8 cellular contexts compared by ENCODE assay signal in the genomic region with DNA sequence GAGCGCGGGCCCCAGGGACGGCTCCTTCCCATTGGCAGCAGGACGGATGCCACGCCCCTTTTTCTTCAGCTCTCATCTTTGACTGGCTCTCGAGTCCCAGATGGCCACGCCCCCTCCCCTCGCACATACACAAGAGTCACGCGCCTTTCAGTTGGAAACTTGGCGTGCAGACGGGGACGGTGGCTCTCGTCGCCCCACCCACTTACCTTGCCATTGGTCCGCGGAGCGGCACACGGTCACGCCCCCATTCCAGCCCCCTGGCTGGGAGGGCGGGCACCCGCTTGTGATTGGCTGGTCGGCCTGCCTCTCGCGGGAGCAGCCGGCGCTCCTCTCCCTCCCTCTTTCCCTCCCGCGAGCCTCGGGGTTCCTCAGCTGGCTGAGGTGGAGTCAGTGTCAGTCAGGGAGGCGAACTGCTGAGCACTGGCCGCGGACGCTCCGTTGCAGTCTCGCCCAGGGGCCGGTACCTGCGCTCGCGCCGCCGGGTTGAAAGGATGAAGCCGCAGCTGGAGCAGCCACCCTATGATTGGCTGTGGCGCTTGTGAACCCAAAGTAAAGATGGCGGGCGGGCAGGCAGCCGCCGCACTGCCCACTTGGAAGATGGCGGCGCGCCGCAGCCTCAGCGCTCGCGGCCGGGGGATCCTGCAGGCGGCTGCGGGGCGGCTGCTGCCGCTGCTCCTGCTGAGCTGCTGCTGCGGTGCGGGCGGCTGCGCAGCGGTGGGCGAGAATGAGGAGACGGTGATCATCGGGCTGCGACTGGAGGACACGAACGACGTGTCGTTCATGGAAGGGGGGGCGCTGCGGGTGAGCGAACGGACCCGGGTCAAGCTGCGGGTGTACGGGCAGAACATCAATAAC. TPM values are rescaled to one million over a fixed set of nuclear protein-coding genes. Genes with fewer than 3 reads are reported as not detected.
A peak's percentile ranks its signal among the peaks of the same experiment; 100 is the strongest.
DNase-seq lines count a peak whose midpoint lies in the region; ATAC-seq and TF ChIP-seq lines count a peak whose summit lies in the region.

Gene CNNM2, plus strand, starts transcription at position 333 of the 855 bp plus-strand sequence. Its CDS starts 187 bp downstream, at position 520.

- no peaks in the 10 kb centered on the region for H3K9me3 Mint-ChIP-seq in CD4-positive, CD25-positive, alpha-beta regulatory T cell

- H3K27ac Mint-ChIP-seq in CD4-positive, CD25-positive, alpha-beta regulatory T cell: peak within 1 kb of the TSS; percentile 94 to 96 (median 96)

- H3K9me3 ChIP-seq in CD4-positive, CD25-positive, alpha-beta regulatory T cell (ENCODE audit: control insufficient read depth in 2 of 2, low read length in 2 of 2): no peaks in the 10 kb centered on the region
- no peaks in the 10 kb centered on the region for H3K9me3 ChIP-seq in left lung

- H3K27ac ChIP-seq in CD4-positive, CD25-positive, alpha-beta regulatory T cell (ENCODE audit: insufficient read depth, low read length, poor library complexity, severe bottlenecking): peak within 1 kb of the TSS; percentile 97
- H3K27ac ChIP-seq in left lung: peak within 1 kb of the TSS; percentile 86 to 87

- peak within 1 kb of the TSS; percentile 93 to 97 (median 96) for H3K4me3 Mint-ChIP-seq in CD4-positive, CD25-positive, alpha-beta regulatory T cell

- H3K4me1 Mint-ChIP-seq in CD4-positive, CD25-positive, alpha-beta regulatory T cell: peaks cover 17 to 67% (median 42%) of the 10 kb centered on the region in 4 donors

- H3K4me1 ChIP-seq in CD4-positive, CD25-positive, alpha-beta regulatory T cell (ENCODE audit: control insufficient read depth, insufficient read depth, low read length, poor library complexity, severe bottlenecking): peaks cover 46% of the 10 kb centered on the region
- H3K4me1 ChIP-seq in left lung: peaks cover 30 to 43% of the 10 kb centered on the region in 2 donors

- TF ChIP-seq CTCF in left lung (IDR thresholded peaks at IDR 0.05): no peak

- H3K27me3 ChIP-seq in CD4-positive, CD25-positive, alpha-beta regulatory T cell (ENCODE audit: control insufficient read depth, insufficient read depth, low read length): peaks cover 3% of the 10 kb centered on the region
- H3K27me3 ChIP-seq in left lung: peaks cover 0 to 19% of the 10 kb centered on the region in 2 donors

- H3K36me3 ChIP-seq in CD4-positive, CD25-positive, alpha-beta regulatory T cell (ENCODE audit: control insufficient read depth, insufficient read depth, low read length): no peaks in the 10 kb centered on the region
- H3K36me3 ChIP-seq in left lung: no peaks in the 10 kb centered on the region

- intact Hi-C loops in left lung (cut with DNase I): loop anchor here in 1 of 2 donors (5.0 kb wide), 1 partner anchor 149 kb away; no protein-coding TSS in a partner anchor

- peak; percentile 91 to 93 for ATAC-seq in CD4-positive, CD25-positive, alpha-beta regulatory T cell (ENCODE audit: low read depth in 2 of 2)
- ATAC-seq in GM19397 (IDR thresholded peaks at IDR 0.05; ENCODE audit: unreplicated experiment) (peak; percentile 85), HG03565 (IDR thresholded peaks at IDR 0.05; ENCODE audit: unreplicated experiment) (peak; percentile 83), left lung (peak; percentile 97)

- H3K4me3 ChIP-seq in CD4-positive, CD25-positive, alpha-beta regulatory T cell (ENCODE audit: low read depth, low read length): peak within 1 kb of the TSS; percentile 74
- H3K4me3 ChIP-seq in left lung: peak within 1 kb of the TSS; percentile 85 to 94

- no peaks in the 10 kb centered on the region for H3K36me3 Mint-ChIP-seq in CD4-positive, CD25-positive, alpha-beta regulatory T cell

- peaks cover 27% of the 10 kb centered on the region for H3K27me3 Mint-ChIP-seq in CD4-positive, CD25-positive, alpha-beta regulatory T cell

- peak; percentile 99 to 100 (median 100) for DNase-seq in CD4-positive, CD25-positive, alpha-beta regulatory T cell
- DNase-seq in NCI-H748 treated with DMSO at 0.1 percent for 48 hours (lab: John Stamatoyannopoulos, UW): peak; percentile 96
- DNase-seq in activated CD4-positive, alpha-beta T cell treated with anti-CD3 and anti-CD28 coated beads, Interleukin-2, amount 50 U/mL, for 4 hours: peak; percentile 99 to 100
- peak; percentile 100 for DNase-seq in dermis blood vessel endothelial cell
- peak; percentile 99 to 100 for DNase-seq in left lung
- DNase-seq in stimulated activated CD4-positive, alpha-beta T cell treated with anti-CD3 and anti-CD28 coated beads, Interleukin-2, amount 100 ng/mL, for 4 hours (ENCODE audit: low read depth): peak; percentile 100

RNA-seq across cellular contexts. Expression of gene CNNM2, which starts in this region (rescaled TPM):
- total RNA-seq in CD4-positive, CD25-positive, alpha-beta regulatory T cell: 13.3 TPM
- polyA plus RNA-seq in CD4-positive, CD25-positive, alpha-beta regulatory T cell: 1 to 10 TPM; 3.5 to 6.9 (median 6.0) TPM
- total RNA-seq in dermis blood vessel endothelial cell (6.3 and 6.9 TPM in 2 replicates), left lung (10 to 100 TPM in 1 of 2 donors, 1 to 10 TPM in 1; 8.8 to 10.3 TPM)

Comparison
In these comparisons a context has a peak if more than half of its experiments do, and no peak if none do; other contexts are left out.
1. Peak in every context shown above with its lines: DNase-seq, ATAC-seq, H3K4me3 ChIP-seq and H3K27ac ChIP-seq.